9 cellular contexts compared by ENCODE assay signal in the genomic region with DNA sequence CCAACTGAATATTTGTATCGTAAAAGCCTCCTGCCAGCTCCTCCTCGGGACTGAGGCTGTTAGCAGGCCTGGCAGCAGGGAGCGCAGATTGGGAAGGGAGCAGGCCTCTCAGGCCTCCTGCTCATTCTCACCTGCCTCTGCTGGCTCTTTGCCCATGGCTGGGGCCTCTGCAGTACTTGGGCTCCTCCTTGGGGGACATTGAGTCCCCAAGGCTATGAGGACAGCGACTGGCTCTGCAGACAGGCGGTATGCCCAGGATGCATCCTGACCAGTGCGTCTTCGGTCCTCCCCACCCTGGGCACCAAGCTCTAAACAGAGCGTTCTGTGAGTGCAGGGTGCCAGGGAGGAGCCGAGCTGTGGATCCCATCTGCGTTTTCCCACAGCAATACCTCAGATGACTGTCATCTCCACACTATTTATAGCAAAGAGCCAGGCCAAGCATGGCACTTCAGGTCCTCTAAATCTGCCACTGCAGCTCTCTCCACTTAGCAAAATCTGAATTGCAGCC. TPM values are rescaled to one million over a fixed set of nuclear protein-coding genes. Genes with fewer than 3 reads are reported as not detected.
DNase-seq lines count a peak whose midpoint lies in the region; ATAC-seq and TF ChIP-seq lines count a peak whose summit lies in the region.
"Had no signal": no experiment of that assay in that cellular context is flagged by ENCODE, and none has a peak within 500 bp of the region (broad histone marks: within the 10 kb centered on the region; RNA-seq: fewer than 3 reads in every experiment).

No MANE protein-coding gene starts in this region.

- H3F3A ChIP-seq in PC-3 (ENCODE audit: low read length, unreplicated experiment): no peaks in the 10 kb centered on the region

- CTCF ChIA-PET in PC-3 (lab: Charles Lee): no interaction called here
- CTCF ChIA-PET in A673 (lab: Charles Lee): no interaction called here

- peak; percentile 75 for ATAC-seq in Right ventricle myocardium inferior
- no peak for ATAC-seq in PC-3

- H3K4me3 ChIP-seq in uterus (no peak overlapping the region), PC-3 (ENCODE audit: low read length) (no peak overlapping the region), A673 (ENCODE audit: low read depth, low read length, poor library complexity, severe bottlenecking) (no peak overlapping the region)

- POLR2A ChIA-PET in PC-3 (lab: Charles Lee; ENCODE audit: unreplicated experiment): no interaction called here
- POLR2A ChIA-PET in A673 (lab: Charles Lee; ENCODE audit: low non-redundant PET): no interaction called here

- no peaks in the 10 kb centered on the region for H3K36me3 ChIP-seq in uterus
- H3K36me3 ChIP-seq in PC-3 (ENCODE audit: low read depth, low read length): no peaks in the 10 kb centered on the region
- no peaks in the 10 kb centered on the region for H3K36me3 ChIP-seq in A673 (ENCODE audit: insufficient read depth, low read length, poor library complexity, severe bottlenecking)

- BruUV-seq in PC-3 (replicated peaks; lab: Mats Ljungman, UMichigan) (no TSS peak), A673 (replicated peaks; lab: Mats Ljungman, UMichigan) (no TSS peak)

- H4K20me1 ChIP-seq in PC-3 (ENCODE audit: low read length): no peaks in the 10 kb centered on the region

- DNase-seq in Right ventricle myocardium inferior (ENCODE audit: missing footprints) (no peak), cardiac septum (ENCODE audit: low spot score) (no peak), uterus (peak in 1 of 2 donors; percentile 29), PC-3 (no peak), A673 (ENCODE audit: low spot score) (no peak), GM03348 (ENCODE audit: low spot score) (no peak)
- DNase-seq: activated CD4-positive, alpha-beta T cell treated with anti-CD3 and anti-CD28 coated beads for 48 hours had no signal

- H3K27me3 ChIP-seq in layer of hippocampus (ENCODE audit: control insufficient read depth, insufficient read depth, low read length) (no peaks in the 10 kb centered on the region), uterus (no peaks in the 10 kb centered on the region), PC-3 (ENCODE audit: low read length) (no peaks in the 10 kb centered on the region), A673 (replicated peaks; ENCODE audit: insufficient read depth, low read depth, low read length, poor library complexity) (no peaks in the 10 kb centered on the region)

- peak overlapping the region; percentile 42 for H3K27ac ChIP-seq in angular gyrus (ENCODE audit: low read depth, low read length)
- H3K27ac ChIP-seq in layer of hippocampus (ENCODE audit: low read depth, low read length): peak overlapping the region; percentile 21
- peak overlapping the region; percentile 58 to 81 for H3K27ac ChIP-seq in uterus
- H3K27ac ChIP-seq in PC-3 (ENCODE audit: low read length): no peak overlapping the region
- H3K27ac ChIP-seq in A673 (ENCODE audit: low read depth, low read length, poor library complexity, severe bottlenecking): no peak overlapping the region

- TF ChIP-seq CTCF in uterus (IDR thresholded peaks at IDR 0.05) (no peak), PC-3 (conservative IDR thresholded peaks at IDR 0.05; ENCODE audit: low read depth, low read length) (no peak), A673 (conservative IDR thresholded peaks at IDR 0.05; ENCODE audit: low read depth, low read length) (no peak)

- TF ChIP-seq POLR2A in uterus (IDR thresholded peaks at IDR 0.05): no peak

- H3K79me2 ChIP-seq in PC-3 (ENCODE audit: low read length): no peaks in the 10 kb centered on the region

- no peaks in the 10 kb centered on the region for H3K9me2 ChIP-seq in PC-3 (replicated peaks; ENCODE audit: low read length)

- H3K9ac ChIP-seq in PC-3 (ENCODE audit: low read length): no peak overlapping the region

- intact Hi-C loops in Right ventricle myocardium inferior (cut with DNase I): no loop called here
- intact Hi-C loops in cardiac septum (cut with DNase I): no loop called here
- intact Hi-C loops in uterus (cut with DNase I; ENCODE audit: low total_unique reads): no loop called here
- intact Hi-C loops in PC-3 (cut with micrococcal nuclease): no loop called here
- intact Hi-C loops in A673 (cut with micrococcal nuclease; ENCODE audit: unreplicated experiment): no loop called here

- H3K9me3 ChIP-seq in uterus (no peaks in the 10 kb centered on the region), PC-3 (ENCODE audit: low read length) (no peaks in the 10 kb centered on the region), A673 (ENCODE audit: low read depth, low read length, poor library complexity, severe bottlenecking) (no peaks in the 10 kb centered on the region)

- H3K4me1 ChIP-seq in uterus: peaks cover 0 to 6% of the 10 kb centered on the region in 2 donors
- no peaks in the 10 kb centered on the region for H3K4me1 ChIP-seq in PC-3 (ENCODE audit: insufficient read depth, low read length)
- no peaks in the 10 kb centered on the region for H3K4me1 ChIP-seq in A673 (ENCODE audit: insufficient read depth, low read length, poor library complexity, severe bottlenecking)

- H3K4me2 ChIP-seq in PC-3 (ENCODE audit: low read length): no peak overlapping the region

- no peak overlapping the region for H2AFZ ChIP-seq in PC-3 (ENCODE audit: low read length)

RNA-seq across cellular contexts. Expression of a gene that starts 38.7 kb away (rescaled TPM):
- total RNA-seq in Right ventricle myocardium inferior (24.8 TPM), cardiac septum (20.8 TPM), uterus (10 to 100 TPM in 3 of 4 donors, 1 to 10 TPM in 1; 9.0 to 35.8 (median 28.2) TPM), PC-3 (2014; rRNA removed) (7.4 and 11.2 TPM in 2 replicates), A673 (2021) (29.7 and 31.2 TPM in 2 replicates)

RNA-seq across cellular contexts. Expression of a gene that starts 39.2 kb away (rescaled TPM):
- total RNA-seq in Right ventricle myocardium inferior: 20.0 TPM
- 18.5 TPM for total RNA-seq in cardiac septum
- 10 to 100 TPM in 3 of 4 donors, 1 to 10 TPM in 1; 3.5 to 47.6 (median 24.0) TPM for total RNA-seq in uterus
- total RNA-seq in PC-3 (2014; rRNA removed): 22.6 and 23.0 TPM in 2 replicates
- 49.8 and 57.9 TPM in 2 replicates for total RNA-seq in A673 (2021)

Comparison
In these comparisons a context has a peak if more than half of its experiments do, and no peak if none do; other contexts are left out.
1. H3K27ac ChIP-seq: peak in angular gyrus (single experiment), layer of hippocampus (single experiment) and uterus (2 of 2); none in PC-3 (single experiment) and A673 (single experiment).